10 cellular contexts compared by ENCODE assay signal in the genomic region with DNA sequence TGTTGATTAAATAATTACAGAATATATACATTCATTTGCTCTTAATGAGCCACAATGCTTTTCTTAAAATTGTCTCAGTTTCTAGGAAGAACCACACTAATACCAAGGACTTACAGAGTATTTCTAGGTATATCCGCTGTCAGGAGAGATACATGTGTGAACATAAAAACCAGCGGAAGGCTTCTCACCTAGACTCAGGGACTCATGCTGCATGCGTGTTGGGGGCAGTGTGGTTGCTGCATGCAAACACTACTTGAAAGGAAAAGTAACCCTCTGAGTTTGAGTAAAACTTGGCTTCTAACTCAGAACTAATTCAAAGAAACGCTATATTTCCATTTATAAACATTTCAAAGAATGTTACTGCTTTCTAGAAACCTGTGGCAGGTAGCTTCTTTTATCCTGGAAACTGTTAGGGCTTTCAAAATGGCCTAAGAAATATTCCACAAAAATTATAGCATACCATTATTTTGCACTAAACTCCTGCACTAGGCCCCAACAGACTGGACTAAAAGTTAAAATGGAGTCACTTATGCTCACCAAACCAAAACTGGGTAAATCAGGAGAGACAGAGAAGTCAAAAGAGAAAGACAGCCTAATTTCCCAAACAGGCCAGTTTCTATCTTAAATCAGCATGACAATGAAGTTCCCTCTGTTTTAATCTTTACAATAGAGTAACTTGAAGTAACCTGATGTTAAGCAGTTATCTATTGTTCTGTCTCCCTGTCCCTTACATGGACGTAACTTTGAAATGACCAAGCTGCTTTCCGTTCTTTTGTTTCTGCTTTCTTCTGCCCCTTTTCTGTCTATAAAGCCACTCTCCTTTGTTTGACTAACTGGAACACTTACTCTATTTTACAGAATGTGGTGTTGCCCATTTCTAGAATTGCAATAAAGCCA.
DNase-seq lines count a peak whose midpoint lies in the region; ATAC-seq and TF ChIP-seq lines count a peak whose summit lies in the region.
"Had no signal": no experiment of that assay in that cellular context is flagged by ENCODE, and none has a peak within 500 bp of the region (broad histone marks: within the 10 kb centered on the region; RNA-seq: fewer than 3 reads in every experiment).

No MANE protein-coding gene starts in this region.

- no peaks in the 10 kb centered on the region for H3K9me3 Mint-ChIP-seq in CD8-positive, alpha-beta T cell
- peaks cover 12% of the 10 kb centered on the region for H3K9me3 Mint-ChIP-seq in activated CD4-positive, alpha-beta T cell treated with anti-CD3 and anti-CD28 coated beads, Interleukin-2, amount 10 ng/mL, durations not matched to agents 24 days and 14 days
- no peaks in the 10 kb centered on the region for H3K9me3 Mint-ChIP-seq in activated naive CD8-positive, alpha-beta T cell (ENCODE audit: low read depth)

- no peaks in the 10 kb centered on the region for H3F3A ChIP-seq in PC-3 (ENCODE audit: low read length, unreplicated experiment)

- H4K20me1 ChIP-seq in PC-3 (ENCODE audit: low read length) = no peaks in the 10 kb centered on the region

- no peaks in the 10 kb centered on the region for H3K27me3 Mint-ChIP-seq in CD8-positive, alpha-beta T cell (ENCODE audit: low read depth)
- no peaks in the 10 kb centered on the region for H3K27me3 Mint-ChIP-seq in activated CD4-positive, alpha-beta T cell treated with anti-CD3 and anti-CD28 coated beads, Interleukin-2, amount 10 ng/mL, durations not matched to agents 24 days and 14 days
- H3K27me3 Mint-ChIP-seq in activated naive CD8-positive, alpha-beta T cell = no peaks in the 10 kb centered on the region

- DNase-seq in CD8-positive, alpha-beta T cell = peak; percentile 8 to 60 (median 42)
- DNase-seq in activated CD4-positive, alpha-beta T cell treated with anti-CD3 and anti-CD28 coated beads, Interleukin-2, amount 10 ng/mL, durations not matched to agents 24 days and 14 days = peak; percentile 92
- DNase-seq in stimulated activated CD4-positive, alpha-beta T cell treated with anti-CD3 and anti-CD28 coated beads, Interleukin-1b, Interleukin-23, amount 100 ng/mL, for 4 hours (ENCODE audit: low read depth in 2 of 2) = peak; percentile 25 to 31
- DNase-seq in epidermal melanocyte (ENCODE audit: insufficient read length, low spot score) (no peak), NCI-H748 treated with DMSO at 0.1 percent for 48 hours (lab: John Stamatoyannopoulos, UW) (no peak), PC-3 (no peak)
- DNase-seq: AML-193, MM.1S had no signal

- no peaks in the 10 kb centered on the region for H3K36me3 ChIP-seq in CD8-positive, alpha-beta T cell (ENCODE audit: insufficient read depth, low read length)
- no peaks in the 10 kb centered on the region for H3K36me3 ChIP-seq in PC-3 (ENCODE audit: low read depth, low read length)

- H3K27ac Mint-ChIP-seq in CD8-positive, alpha-beta T cell = peak overlapping the region; percentile 89
- peak overlapping the region; percentile 96 for H3K27ac Mint-ChIP-seq in activated CD4-positive, alpha-beta T cell treated with anti-CD3 and anti-CD28 coated beads, Interleukin-2, amount 10 ng/mL, durations not matched to agents 24 days and 14 days
- H3K27ac Mint-ChIP-seq in activated naive CD8-positive, alpha-beta T cell = peak overlapping the region; percentile 96

- no TSS peak for BruUV-seq in PC-3 (replicated peaks; lab: Mats Ljungman, UMichigan)

- no peaks in the 10 kb centered on the region for H3K36me3 Mint-ChIP-seq in CD8-positive, alpha-beta T cell
- peaks cover 65% of the 10 kb centered on the region for H3K36me3 Mint-ChIP-seq in activated CD4-positive, alpha-beta T cell treated with anti-CD3 and anti-CD28 coated beads, Interleukin-2, amount 10 ng/mL, durations not matched to agents 24 days and 14 days (ENCODE audit: low read depth)
- peaks cover 40% of the 10 kb centered on the region for H3K36me3 Mint-ChIP-seq in activated naive CD8-positive, alpha-beta T cell

- TF ChIP-seq CTCF in CD8-positive, alpha-beta T cell (IDR thresholded peaks at IDR 0.05) = no peak
- TF ChIP-seq CTCF in PC-3 (conservative IDR thresholded peaks at IDR 0.05; ENCODE audit: low read depth, low read length) = no peak

- POLR2A ChIA-PET in CD8-positive, alpha-beta T cell (lab: Charles Lee) = interaction anchor here (1.0 to 1.1 kb wide), 2 partner anchors 51 to 96 kb away, joined by 3 read pairs; a partner anchor contains a TSS
- POLR2A ChIA-PET in PC-3 (lab: Charles Lee; ENCODE audit: unreplicated experiment) = no interaction called here

- H3K27me3 ChIP-seq in CD8-positive, alpha-beta T cell (ENCODE audit: insufficient read depth, low read length) = no peaks in the 10 kb centered on the region
- H3K27me3 ChIP-seq in PC-3 (ENCODE audit: low read length) = no peaks in the 10 kb centered on the region

- CTCF ChIA-PET in CD8-positive, alpha-beta T cell (lab: Charles Lee) = interaction anchor here (1.0 kb wide), 2 partner anchors 44 to 147 kb away, joined by 3 read pairs; no protein-coding TSS in a partner anchor
- CTCF ChIA-PET in PC-3 (lab: Charles Lee) = no interaction called here

- H3K4me1 ChIP-seq in CD8-positive, alpha-beta T cell (ENCODE audit: insufficient read depth, low read length) = peaks cover 55% of the 10 kb centered on the region
- H3K4me1 ChIP-seq in PC-3 (ENCODE audit: insufficient read depth, low read length) = peaks cover 6% of the 10 kb centered on the region

- no peak overlapping the region for H2AFZ ChIP-seq in PC-3 (ENCODE audit: low read length)

- peaks cover 74% of the 10 kb centered on the region for H3K4me1 Mint-ChIP-seq in CD8-positive, alpha-beta T cell (ENCODE audit: low read depth)
- peaks cover 85% of the 10 kb centered on the region for H3K4me1 Mint-ChIP-seq in activated CD4-positive, alpha-beta T cell treated with anti-CD3 and anti-CD28 coated beads, Interleukin-2, amount 10 ng/mL, durations not matched to agents 24 days and 14 days
- H3K4me1 Mint-ChIP-seq in activated naive CD8-positive, alpha-beta T cell (ENCODE audit: low read depth) = peaks cover 78% of the 10 kb centered on the region

- intact Hi-C loops in CD8-positive, alpha-beta T cell (cut with DNase I, micrococcal nuclease) = no loop called here
- intact Hi-C loops in activated CD4-positive, alpha-beta T cell treated with anti-CD3 and anti-CD28 coated beads, Interleukin-2, amount 10 ng/mL, durations not matched to agents 24 days and 14 days (cut with micrococcal nuclease) = loop anchor here (1.0 to 10.0 kb wide), 11 partner anchors 21 to 429 kb away; a partner anchor contains a TSS
- intact Hi-C loops in PC-3 (cut with micrococcal nuclease) = no loop called here

- H3K4me3 Mint-ChIP-seq in CD8-positive, alpha-beta T cell = peak overlapping the region; percentile 15
- H3K4me3 Mint-ChIP-seq in activated CD4-positive, alpha-beta T cell treated with anti-CD3 and anti-CD28 coated beads, Interleukin-2, amount 10 ng/mL, durations not matched to agents 24 days and 14 days = peak overlapping the region; percentile 47
- H3K4me3 Mint-ChIP-seq in activated naive CD8-positive, alpha-beta T cell = peak overlapping the region; percentile 72

- H3K4me2 ChIP-seq in PC-3 (ENCODE audit: low read length) = no peak overlapping the region

- H3K79me2 ChIP-seq in PC-3 (ENCODE audit: low read length) = no peaks in the 10 kb centered on the region

- H3K9me2 ChIP-seq in PC-3 (replicated peaks; ENCODE audit: low read length) = no peaks in the 10 kb centered on the region

- peak overlapping the region; percentile 23 for H3K27ac ChIP-seq in CD8-positive, alpha-beta T cell (ENCODE audit: low read depth, low read length)
- H3K27ac ChIP-seq in PC-3 (ENCODE audit: low read length) = no peak overlapping the region

- H3K9ac ChIP-seq in PC-3 (ENCODE audit: low read length) = no peak overlapping the region

- no peaks in the 10 kb centered on the region for H3K9me3 ChIP-seq in CD8-positive, alpha-beta T cell (ENCODE audit: low read length)
- no peaks in the 10 kb centered on the region for H3K9me3 ChIP-seq in PC-3 (ENCODE audit: low read length)

- H3K4me3 ChIP-seq in CD8-positive, alpha-beta T cell (ENCODE audit: low read depth, low read length) = no peak overlapping the region
- no peak overlapping the region for H3K4me3 ChIP-seq in PC-3 (ENCODE audit: low read length)

- ATAC-seq in CD8-positive, alpha-beta T cell = peak; percentile 92
- ATAC-seq in PC-3 = no peak
- ATAC-seq in GM18520 (IDR thresholded peaks at IDR 0.05; ENCODE audit: unreplicated experiment) = no peak

Comparison
In these comparisons a context has a peak if more than half of its experiments do, and no peak if none do; other contexts are left out.
1. DNase-seq: peak in CD8-positive, alpha-beta T cell (7 of 7), activated CD4-positive, alpha-beta T cell treated with anti-CD3 and anti-CD28 coated beads, Interleukin-2, amount 10 ng/mL, durations not matched to agents 24 days and 14 days (single experiment) and stimulated activated CD4-positive, alpha-beta T cell treated with anti-CD3 and anti-CD28 coated beads, Interleukin-1b, Interleukin-23, amount 100 ng/mL, for 4 hours (2 of 2); none in epidermal melanocyte (single experiment), NCI-H748 treated with DMSO at 0.1 percent for 48 hours (single experiment) and PC-3 (single experiment).
2. H3K4me3 Mint-ChIP-seq: peak in every context shown above with its lines; median percentile 72 in activated naive CD8-positive, alpha-beta T cell; 47 in activated CD4-positive, alpha-beta T cell treated with anti-CD3 and anti-CD28 coated beads, Interleukin-2, amount 10 ng/mL, durations not matched to agents 24 days and 14 days; 15 in CD8-positive, alpha-beta T cell.
3. Peak in every context shown above with its lines, with median percentiles within 50 percentile points of each other: H3K27ac Mint-ChIP-seq.